In genomic region chr20:36491901-36492617, GRCh38 we compare ENCODE assay signal across 1 cellular context.
TF ChIP-seq lines count a peak whose summit lies in the region.

No MANE protein-coding gene starts in this region.

TF ChIP-seq in GM12878, 131 proteins besides CTCF, POLR2A, EP300 and RAD21 (continued from another document):
- no peak for TF ChIP-seq CEBPZ (IDR thresholded peaks at IDR 0.05; ENCODE audit: low read depth, low read length)
- TF ChIP-seq MAX (IDR thresholded peaks at IDR 0.05; ENCODE audit: low read depth, low read length): no peak
- TF ChIP-seq EED (IDR thresholded peaks at IDR 0.05; ENCODE audit: low read depth): peak; percentile 77
- no peak for TF ChIP-seq SMC3 (IDR thresholded peaks at IDR 0.05; ENCODE audit: borderline replicate concordance, low read length)
- TF ChIP-seq LARP7 (IDR thresholded peaks at IDR 0.05): no peak
- TF ChIP-seq NFYA (IDR thresholded peaks at IDR 0.05; ENCODE audit: borderline replicate concordance, low read depth, low read length): no peak
TF ChIP-seq in GM12878: peak in this region for 12.
